In the genomic region with DNA sequence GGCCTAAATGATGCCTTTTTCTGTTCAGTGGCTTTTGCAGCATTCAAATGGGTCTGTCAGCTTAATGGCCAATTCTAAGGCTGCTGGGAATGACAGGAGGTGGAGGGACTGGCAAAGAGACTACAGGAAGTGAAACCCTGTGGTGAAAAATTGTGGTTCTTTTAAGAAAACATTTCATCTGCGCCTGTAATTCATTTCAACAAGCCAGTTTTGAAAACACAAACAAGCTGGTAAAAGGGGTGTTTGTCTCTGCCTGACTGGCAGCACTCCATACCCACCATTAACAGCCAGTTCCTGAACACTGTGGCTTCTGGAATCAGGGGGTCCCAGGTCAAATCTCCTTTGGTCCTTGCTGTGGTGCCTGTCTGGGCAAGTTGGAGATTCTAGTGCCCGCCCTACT, we compare ENCODE assay signal across 9 cellular contexts. TPM values are rescaled to one million over a fixed set of nuclear protein-coding genes. Genes with fewer than 3 reads are reported as not detected.
DNase-seq lines count a peak whose midpoint lies in the region; ATAC-seq and TF ChIP-seq lines count a peak whose summit lies in the region.
"Had no signal": no experiment of that assay in that cellular context is flagged by ENCODE, and none has a peak within 500 bp of the region (broad histone marks: within the 10 kb centered on the region; RNA-seq: fewer than 3 reads in every experiment).

No MANE protein-coding gene starts in this region.

- H3K4me1 Mint-ChIP-seq in activated CD4-positive, alpha-beta T cell treated with anti-CD3 and anti-CD28 coated beads, Interleukin-2, amount 10 ng/mL, durations not matched to agents 7 days and 5 days: peaks cover 89% of the 10 kb centered on the region
- peaks cover 73% of the 10 kb centered on the region for H3K4me1 Mint-ChIP-seq in T-helper 1 cell treated with Interleukin-12 subunit alpha and Interleukin-12 subunit beta and Interleukin-4 antibody, amounts not matched to agents 30 μg/mL and 1 μg/mL, for 36 hours (ENCODE audit: low read depth)

- H3K27ac Mint-ChIP-seq in activated CD4-positive, alpha-beta T cell treated with anti-CD3 and anti-CD28 coated beads, Interleukin-2, amount 10 ng/mL, durations not matched to agents 7 days and 5 days: peak overlapping the region; percentile 98
- H3K27ac Mint-ChIP-seq in T-helper 1 cell treated with Interleukin-12 subunit alpha and Interleukin-12 subunit beta and Interleukin-4 antibody, amounts not matched to agents 30 μg/mL and 1 μg/mL, for 36 hours: peak overlapping the region; percentile 93

- no peak for TF ChIP-seq CTCF in osteoblast (IDR thresholded peaks at IDR 0.05; ENCODE audit: extremely low read depth, low read depth, low read length)

- POLR2A ChIA-PET in activated CD4-positive, alpha-beta T cell treated with anti-CD3 and anti-CD28 coated beads, Interleukin-2, amount 10 ng/mL, durations not matched to agents 7 days and 5 days (lab: Charles Lee): interaction anchor here (0.7 kb wide), 1 partner anchor 21 kb away, joined by 3 read pairs; no protein-coding TSS in a partner anchor

- H4K20me1 ChIP-seq in osteoblast (ENCODE audit: insufficient read depth, low read length): no peaks in the 10 kb centered on the region

- no peak overlapping the region for H3K4me2 ChIP-seq in osteoblast (ENCODE audit: insufficient read depth, low read length)

- H3K79me2 ChIP-seq in osteoblast (ENCODE audit: insufficient read depth, low read length): peaks cover 6% of the 10 kb centered on the region

- H2AFZ ChIP-seq in osteoblast (ENCODE audit: low read length): peak overlapping the region; percentile 67

- CTCF ChIA-PET in activated CD4-positive, alpha-beta T cell treated with anti-CD3 and anti-CD28 coated beads, Interleukin-2, amount 10 ng/mL, durations not matched to agents 7 days and 5 days (lab: Charles Lee): interaction anchor here (0.9 to 3.1 kb wide), 7 partner anchors 10 to 169 kb away, joined by 3 to 13 read pairs (median 3); no protein-coding TSS in a partner anchor

- peak overlapping the region; percentile 54 for H3K4me3 Mint-ChIP-seq in activated CD4-positive, alpha-beta T cell treated with anti-CD3 and anti-CD28 coated beads, Interleukin-2, amount 10 ng/mL, durations not matched to agents 7 days and 5 days
- H3K4me3 Mint-ChIP-seq in T-helper 1 cell treated with Interleukin-12 subunit alpha and Interleukin-12 subunit beta and Interleukin-4 antibody, amounts not matched to agents 30 μg/mL and 1 μg/mL, for 36 hours: peak overlapping the region; percentile 33

- H3K27me3 ChIP-seq in osteoblast (ENCODE audit: insufficient read depth, low read length): peaks cover 7% of the 10 kb centered on the region
- no peaks in the 10 kb centered on the region for H3K27me3 ChIP-seq in MG63

- peaks cover 22% of the 10 kb centered on the region for H3K9me3 Mint-ChIP-seq in activated CD4-positive, alpha-beta T cell treated with anti-CD3 and anti-CD28 coated beads, Interleukin-2, amount 10 ng/mL, durations not matched to agents 7 days and 5 days
- peaks cover 19% of the 10 kb centered on the region for H3K9me3 Mint-ChIP-seq in T-helper 1 cell treated with Interleukin-12 subunit alpha and Interleukin-12 subunit beta and Interleukin-4 antibody, amounts not matched to agents 30 μg/mL and 1 μg/mL, for 36 hours

- peak; percentile 67 for DNase-seq in activated CD4-positive, alpha-beta T cell treated with anti-CD3 and anti-CD28 coated beads, Interleukin-2, amount 10 ng/mL, durations not matched to agents 7 days and 5 days
- DNase-seq in activated CD4-positive, alpha-beta T cell treated with anti-CD3 and anti-CD28 coated beads, Interleukin-2, amount 50 U/mL, for 48 hours: no peak
- no peak for DNase-seq in osteoblast (ENCODE audit: insufficient read length, low spot score, missing footprints)
- no peak for DNase-seq in MG63
- no peak for DNase-seq in pons (ENCODE audit: low spot score)
- DNase-seq in NCI-H2171 treated with DMSO at 0.1 percent for 48 hours (lab: John Stamatoyannopoulos, UW): no peak

- H3K4me1 ChIP-seq in osteoblast (ENCODE audit: insufficient read depth, low read length): peaks cover 13% of the 10 kb centered on the region

- no peak overlapping the region for H3K4me3 ChIP-seq in osteoblast (ENCODE audit: insufficient read depth, low read length)
- H3K4me3 ChIP-seq in MG63: no peak overlapping the region

- H3K9me3 ChIP-seq in osteoblast (ENCODE audit: low read depth, low read length) (no peaks in the 10 kb centered on the region), MG63 (no peaks in the 10 kb centered on the region)

- peaks cover 46% of the 10 kb centered on the region for H3K36me3 Mint-ChIP-seq in activated CD4-positive, alpha-beta T cell treated with anti-CD3 and anti-CD28 coated beads, Interleukin-2, amount 10 ng/mL, durations not matched to agents 7 days and 5 days (ENCODE audit: low read depth)
- H3K36me3 Mint-ChIP-seq in T-helper 1 cell treated with Interleukin-12 subunit alpha and Interleukin-12 subunit beta and Interleukin-4 antibody, amounts not matched to agents 30 μg/mL and 1 μg/mL, for 36 hours (ENCODE audit: low read depth): peaks cover 18% of the 10 kb centered on the region
- H3K36me3 Mint-ChIP-seq: brain had no signal

- no peak overlapping the region for H3K27ac ChIP-seq in osteoblast (ENCODE audit: low read depth, low read length)

- peak; percentile 35 for ATAC-seq in HG03159 (IDR thresholded peaks at IDR 0.05; ENCODE audit: unreplicated experiment)

- H3K36me3 ChIP-seq in osteoblast (ENCODE audit: insufficient read depth, low read length) (no peaks in the 10 kb centered on the region), MG63 (no peaks in the 10 kb centered on the region)

- no peaks in the 10 kb centered on the region for H3K27me3 Mint-ChIP-seq in activated CD4-positive, alpha-beta T cell treated with anti-CD3 and anti-CD28 coated beads, Interleukin-2, amount 10 ng/mL, durations not matched to agents 7 days and 5 days
- H3K27me3 Mint-ChIP-seq in T-helper 1 cell treated with Interleukin-12 subunit alpha and Interleukin-12 subunit beta and Interleukin-4 antibody, amounts not matched to agents 30 μg/mL and 1 μg/mL, for 36 hours (ENCODE audit: low read depth): no peaks in the 10 kb centered on the region

RNA-seq across cellular contexts. Expression of gene KDM8, which starts 3.6 kb away (rescaled TPM):
- total RNA-seq in activated CD4-positive, alpha-beta T cell treated with anti-CD3 and anti-CD28 coated beads, Interleukin-2, amount 10 ng/mL, durations not matched to agents 7 days and 5 days: 10 to 100 TPM; 22.5 to 25.0 TPM
- total RNA-seq in osteoblast: 2.9 and 6.2 TPM in 2 replicates
- 4.4 and 10.2 TPM in 2 replicates for total RNA-seq in MG63 (2014; rRNA removed; shearing (Covaris generic); ENCODE audit: low replicate concordance)
